ENCODE assay signal across 7 cellular contexts in genomic region chr4:183100298-183100599, GRCh38. TPM values are rescaled to one million over a fixed set of nuclear protein-coding genes. Genes with fewer than 3 reads are reported as not detected.
A peak's percentile ranks its signal among the peaks of the same experiment; 100 is the strongest.
DNase-seq lines count a peak whose midpoint lies in the region; ATAC-seq, FAIRE-seq and TF ChIP-seq lines count a peak whose summit lies in the region.

No MANE protein-coding gene starts in this region.

- TF ChIP-seq RAD21 in HepG2 (CRISPR knock-in tag; IDR thresholded peaks at IDR 0.05): no peak

- no peak for FAIRE-seq in HepG2 (lab: Jason Lieb, UNC)

- H3K9me3 ChIP-seq in HepG2 (ENCODE audit: low read length) (no peaks in the 10 kb centered on the region), suprapubic skin (no peaks in the 10 kb centered on the region)

- H3K4me1 ChIP-seq in KMS-11 (ENCODE audit: low read depth, poor library complexity, severe bottlenecking) (peaks cover 11% of the 10 kb centered on the region), HepG2 (ENCODE audit: insufficient read depth, low read length) (peaks cover 68% of the 10 kb centered on the region), suprapubic skin (peaks cover 36% of the 10 kb centered on the region)

- H3K9ac ChIP-seq in KMS-11 (peak overlapping the region; percentile 65; the same call in 1 of the 2 replicates), HepG2 (ENCODE audit: insufficient read depth, low read depth, low read length) (peak overlapping the region; percentile 99)

- DNase-seq in HepG2 (ENCODE audit: low spot score): no peak
- DNase-seq in suprapubic skin (ENCODE audit: low spot score in 2 of 2): no peak
- no peak for DNase-seq in NCI-H2227 treated with DMSO at 0.1 percent for 48 hours (lab: John Stamatoyannopoulos, UW)
- DNase-seq in activated gamma-delta T cell (lab: John Stamatoyannopoulos, UW): no peak

- BruUV-seq in HepG2 (replicated peaks; lab: Mats Ljungman, UMichigan): no TSS peak

- H2AFZ ChIP-seq in KMS-11 (ENCODE audit: low read depth) (peak overlapping the region; percentile 95), HepG2 (ENCODE audit: low read length) (no peak overlapping the region)

- TF ChIP-seq EP300 in HepG2 (IDR thresholded peaks at IDR 0.05; ENCODE audit: low read depth in 2 of 2, low read length in 2 of 2) (no peak), HepG2 (CRISPR knock-in tag; IDR thresholded peaks at IDR 0.05; ENCODE audit: borderline replicate concordance) (no peak), suprapubic skin (IDR thresholded peaks at IDR 0.05) (no peak)

- no peaks in the 10 kb centered on the region for H3K36me3 Mint-ChIP-seq in brain

- H3K36me3 ChIP-seq in KMS-11 (ENCODE audit: insufficient read depth) (no peaks in the 10 kb centered on the region), HepG2 (replicated peaks in 1 of 2; ENCODE audit: control insufficient read depth in 1 of 2, insufficient read depth in 2 of 2, low read length in 2 of 2) (0 out of 5 replicates have a peak, but pooled peaks cover 0 to 2% of the 10 kb centered on the region in 2 experiments), suprapubic skin (no peaks in the 10 kb centered on the region)

- H3K79me2 ChIP-seq in KMS-11 (ENCODE audit: insufficient read depth, low read depth) (no peaks in the 10 kb centered on the region), HepG2 (ENCODE audit: insufficient read depth, low read length) (peaks cover 73% of the 10 kb centered on the region)

- H3K4me2 ChIP-seq in KMS-11 (peak overlapping the region; percentile 97), HepG2 (ENCODE audit: low read depth, low read length) (peak overlapping the region; percentile 91)

- H3K27me3 Mint-ChIP-seq in brain: peaks cover 37% of the 10 kb centered on the region

- peak overlapping the region in 2 of 5 experiments; percentile 19 to 64 for H3K27ac Mint-ChIP-seq in brain

- TF ChIP-seq POLR2A in HepG2 (IDR thresholded peaks at IDR 0.05; ENCODE audit: insufficient read depth in 1 of 2, low read depth in 2 of 2, low read length in 2 of 2) (no peak), suprapubic skin (IDR thresholded peaks at IDR 0.05) (no peak)

- peak overlapping the region; percentile 81 to 92 (median 87) for H3K4me3 Mint-ChIP-seq in brain

- POLR2A ChIA-PET in HepG2 (lab: Yijun Ruan, JAX): interaction anchor here (3.3 to 4.4 kb wide), 2 partner anchors 10 to 18 kb away, joined by 23 to 78 read pairs; no protein-coding TSS in a partner anchor

- TF ChIP-seq CTCF in KMS-11 (conservative IDR thresholded peaks at IDR 0.05; ENCODE audit: low read depth, low read length) (no peak), brain (conservative IDR thresholded peaks at IDR 0.05) (no peak), HepG2 (CRISPR knock-in tag; IDR thresholded peaks at IDR 0.05) (no peak), suprapubic skin (IDR thresholded peaks at IDR 0.05) (no peak)

- H3K27me3 ChIP-seq in KMS-11 (ENCODE audit: insufficient read depth, low read depth) (peaks cover 17% of the 10 kb centered on the region), HepG2 (ENCODE audit: control insufficient read depth in 1 of 2, insufficient read depth in 2 of 2, low read length in 2 of 2) (no peaks in the 10 kb centered on the region; a peak in 1 of 5 replicates), suprapubic skin (no peaks in the 10 kb centered on the region)

- in situ Hi-C loops in HepG2 (cut with HindIII; ENCODE audit: extremely low pct_ligation_motif_present, low pct_unique_long_range_greater_than_20kb): loop anchor here (5.0 kb wide), 1 partner anchor 72 kb away; no protein-coding TSS in a partner anchor

- intact Hi-C loops in HepG2 (cut with micrococcal nuclease; ENCODE audit: unreplicated experiment): loop anchor here (2.0 to 5.0 kb wide), 2 partner anchors 41 to 72 kb away; no protein-coding TSS in a partner anchor

- peaks cover 0 to 6% (median 0%) of the 10 kb centered on the region in 5 experiments for H3K9me3 Mint-ChIP-seq in brain

- no peak overlapping the region for H3K27ac ChIP-seq in KMS-11
- H3K27ac ChIP-seq in HepG2 (ENCODE audit: extremely low read length, insufficient read depth, low read length): peak overlapping the region; percentile 99
- H3K27ac ChIP-seq in suprapubic skin: no peak overlapping the region

- peaks cover 26% of the 10 kb centered on the region for H3K4me1 Mint-ChIP-seq in brain

- H4K20me1 ChIP-seq in KMS-11 (ENCODE audit: insufficient read depth) (no peaks in the 10 kb centered on the region), HepG2 (ENCODE audit: insufficient read depth, low read length) (peaks cover 37% of the 10 kb centered on the region)

- H3K4me3 ChIP-seq in KMS-11 (IDR thresholded peaks at IDR 0.05; ENCODE audit: insufficient read depth, low read depth, low read length) (no peak overlapping the region), HepG2 (replicated peaks in 1 of 3; ENCODE audit: insufficient read depth in 1 of 3, low read depth in 2 of 3, low read length in 3 of 3) (peak overlapping the region; percentile 90 to 97 (median 91)), suprapubic skin (peak overlapping the region; percentile 95)

- CTCF ChIA-PET in HepG2 (lab: Yijun Ruan, JAX; ENCODE audit: low intra/inter-chr PET ratio, low total read pairs): no interaction called here

- ATAC-seq in HepG2: no peak
- ATAC-seq in HG03460 (IDR thresholded peaks at IDR 0.05; ENCODE audit: unreplicated experiment): no peak

- under 1% methylated on average over 3 of the region's 3 CpGs for WGBS in HepG2 (ENCODE audit: low lambda C conversion rate)
- 33% methylated on average over 3 of the region's 3 CpGs for WGBS in suprapubic skin

TF ChIP-seq in HepG2, 621 proteins besides CTCF, POLR2A, EP300 and RAD21:
- TF ChIP-seq KDM5A (IDR thresholded peaks at IDR 0.05; ENCODE audit: borderline replicate concordance, low read length) (peak; percentile 0; the same call in 1 of the 2 replicates), ATF7 (IDR thresholded peaks at IDR 0.05) (no peak), ATF7 (CRISPR knock-in tag; IDR thresholded peaks at IDR 0.05) (no peak), ZNF816 (CRISPR knock-in tag; IDR thresholded peaks at IDR 0.05; ENCODE audit: borderline replicate concordance) (0 out of 2 replicates have a peak, but pooled peaks have one; percentile 61), E2F1 (CRISPR knock-in tag; IDR thresholded peaks at IDR 0.05) (0 out of 2 replicates have a peak, but pooled peaks have one; percentile 7), TCF7L2 (IDR thresholded peaks at IDR 0.05; ENCODE audit: low read depth, low read length) (no peak), TBL1XR1 (IDR thresholded peaks at IDR 0.05; ENCODE audit: borderline replicate concordance, low read length, partially characterized antibody) (no peak), MXD4 (CRISPR knock-in tag; IDR thresholded peaks at IDR 0.05) (no peak)

RNA-seq across cellular contexts. Expression of gene WWC2, which starts 1.2 kb away (rescaled TPM):
- polyA plus RNA-seq in brain (ENCODE audit: insufficient read depth, low read depth, low replicate concordance) (1.9 TPM), HepG2 (2011; rRNA removed) (39.9 and 50.1 TPM in 2 replicates)
- total RNA-seq in HepG2 (2016; rRNA removed; fragmentation: Illumina TruSeq; extraction: Trizol) (40.0 and 44.6 TPM in 2 replicates), suprapubic skin (10 to 100 TPM in 3 of 4 donors, 1 to 10 TPM in 1; 9.2 to 30.4 (median 15.2) TPM)
- total RNA-seq in HepG2 (2016; cell fraction: cytosol; rRNA removed; fragmentation: Illumina TruSeq; extraction: Trizol; ENCODE audit: low read depth): 9.4 and 9.9 TPM in 2 replicates
- total RNA-seq in HepG2 (2016; cell fraction: insoluble cytoplasmic fraction; rRNA removed; fragmentation: Illumina TruSeq; extraction: Trizol): 39.3 and 44.7 TPM in 2 replicates
- 20.4 and 25.6 TPM in 2 replicates for total RNA-seq in HepG2 (2016; cell fraction: membrane; rRNA removed; fragmentation: Illumina TruSeq; extraction: Trizol)
- total RNA-seq in HepG2 (2016; cell fraction: nucleus; rRNA removed; fragmentation: Illumina TruSeq; extraction: Trizol): 53.6 and 60.5 TPM in 2 replicates
- 28.1 and 30.9 TPM in 2 replicates for polyA plus RNA-seq in HepG2 (2011; cell fraction: cytosol; rRNA removed)
- polyA plus RNA-seq in HepG2 (2011; cell fraction: nucleus; rRNA removed): 89.9 and 101 TPM in 2 replicates
- 43.9 and 54.9 TPM in 2 replicates for polyA plus RNA-seq in HepG2 (2012)
- 0.82 and 1.0 TPM in 2 replicates for polyA plus RNA-seq in HepG2 (2016; cell fraction: cytosol; fragmentation: Illumina TruSeq; extraction: Trizol; ENCODE audit: low read depth)
- 26.2 and 27.1 TPM in 2 replicates for polyA plus RNA-seq in HepG2 (2016; cell fraction: insoluble cytoplasmic fraction; fragmentation: Illumina TruSeq; extraction: Trizol; ENCODE audit: low read depth)
- 5.2 and 6.2 TPM in 2 replicates for polyA plus RNA-seq in HepG2 (2016; cell fraction: membrane; fragmentation: Illumina TruSeq; extraction: Trizol; ENCODE audit: low read depth)
- polyA plus RNA-seq in HepG2 (2016; cell fraction: nucleus; fragmentation: Illumina TruSeq; extraction: Trizol; ENCODE audit: insufficient read depth, low read depth): 41.4 and 50.5 TPM in 2 replicates
- 11.7 and 43.0 TPM in 2 replicates for polyA minus RNA-seq in HepG2 (2011; rRNA and poly(A)+ RNA removed; ENCODE audit: low replicate concordance)
- polyA minus RNA-seq in HepG2 (2011; cell fraction: cytosol; rRNA and poly(A)+ RNA removed): 33.9 and 36.8 TPM in 2 replicates
- polyA minus RNA-seq in HepG2 (2011; cell fraction: nucleus; rRNA and poly(A)+ RNA removed): 200 and 232 TPM in 2 replicates
